In the genomic region with DNA sequence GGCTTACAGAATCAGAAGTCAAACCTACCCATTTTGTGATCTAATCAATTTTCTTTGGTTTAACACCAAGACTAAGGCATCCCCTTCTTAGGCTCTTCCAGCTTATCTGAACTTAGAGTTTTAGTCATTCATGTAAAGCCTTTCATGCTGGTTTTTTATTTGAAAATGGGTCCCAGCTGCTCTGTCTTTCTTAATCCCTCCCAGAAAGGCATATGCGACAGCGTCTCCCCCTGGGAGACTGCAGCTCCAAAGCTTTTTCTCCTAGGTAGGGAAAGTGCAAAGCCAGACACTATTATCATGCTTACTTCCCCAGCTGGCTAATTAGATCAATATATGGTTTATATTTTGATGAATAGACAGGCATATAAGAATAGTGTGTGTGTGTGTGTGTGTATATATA, we compare ENCODE assay signal across 19 cellular contexts.
"Had no signal": no experiment of that assay in that cellular context is flagged by ENCODE, and none has a peak within 500 bp of the region (broad histone marks: within the 10 kb centered on the region; RNA-seq: fewer than 3 reads in every experiment).

No MANE protein-coding gene starts in this region.

- H3K4me1 ChIP-seq: body of pancreas, prostate gland, stomach had no signal

- H3K36me3 Mint-ChIP-seq: activated CD8-positive, alpha-beta memory T cell treated with anti-CD3 and anti-CD28 coated beads, Interleukin-2, amount 10 ng/mL, durations not matched to agents 7 days and 5 days; immature natural killer cell had no signal

- H3K27ac ChIP-seq: body of pancreas, prostate gland, skin epidermis, stomach had no signal

- H3K9me3 ChIP-seq: body of pancreas, prostate gland, stomach had no signal

- H3K4me3 ChIP-seq: body of pancreas, prostate gland, skin epidermis, stomach had no signal

- ATAC-seq: activated CD4-positive, alpha-beta T cell treated with anti-CD3 and anti-CD28 coated beads for 36 hours; activated CD8-positive, alpha-beta memory T cell treated with anti-CD3 and anti-CD28 coated beads, Interleukin-2, amount 10 ng/mL, durations not matched to agents 7 days and 5 days; body of pancreas; left ventricle myocardium superior; right cardiac atrium had no signal

- H3K27me3 ChIP-seq: body of pancreas, stomach had no signal

- H3K27ac Mint-ChIP-seq: activated CD4-positive, alpha-beta memory T cell treated with anti-CD3 and anti-CD28 coated beads, Interleukin-2, amount 10 ng/mL, durations not matched to agents 7 days and 5 days; activated CD4-positive, alpha-beta T cell treated with anti-CD3 and anti-CD28 coated beads for 36 hours; activated CD8-positive, alpha-beta memory T cell treated with anti-CD3 and anti-CD28 coated beads, Interleukin-2, amount 10 ng/mL, durations not matched to agents 7 days and 5 days; activated T-helper 2 cell treated with anti-CD3 and anti-CD28 coated beads, Interferon-gamma antibody, Interleukin-2, Interleukin-4, amounts not matched to agents 10 μg/mL and 5 μg/mL and 100 μg/mL, durations not matched to agents 14 hours and 24 hours and 36 hours; immature natural killer cell had no signal

- H3K36me3 ChIP-seq: prostate gland, stomach had no signal

- H3K4me1 Mint-ChIP-seq: activated CD4-positive, alpha-beta memory T cell treated with anti-CD3 and anti-CD28 coated beads, Interleukin-2, amount 10 ng/mL, durations not matched to agents 7 days and 5 days; activated CD4-positive, alpha-beta T cell treated with anti-CD3 and anti-CD28 coated beads for 36 hours; activated CD8-positive, alpha-beta memory T cell treated with anti-CD3 and anti-CD28 coated beads, Interleukin-2, amount 10 ng/mL, durations not matched to agents 7 days and 5 days; immature natural killer cell had no signal

- H3K9me3 Mint-ChIP-seq: activated CD4-positive, alpha-beta memory T cell treated with anti-CD3 and anti-CD28 coated beads, Interleukin-2, amount 10 ng/mL, durations not matched to agents 7 days and 5 days; activated T-helper 2 cell treated with anti-CD3 and anti-CD28 coated beads, Interferon-gamma antibody, Interleukin-2, Interleukin-4, amounts not matched to agents 10 μg/mL and 5 μg/mL and 100 μg/mL, durations not matched to agents 14 hours and 24 hours and 36 hours had no signal

- DNase-seq: activated CD4-positive, alpha-beta memory T cell treated with anti-CD3 and anti-CD28 coated beads, Interleukin-2, amount 10 ng/mL, durations not matched to agents 7 days and 5 days; activated CD4-positive, alpha-beta T cell treated with anti-CD3 and anti-CD28 coated beads for 36 hours; activated CD8-positive, alpha-beta memory T cell treated with anti-CD3 and anti-CD28 coated beads, Interleukin-2, amount 10 ng/mL, durations not matched to agents 7 days and 5 days; activated naive CD4-positive, alpha-beta T cell treated with Interleukin-2 at 50 U/mL for 16 hours; activated T-cell treated with anti-CD3 and anti-CD28 coated beads, Interleukin-2, amount 50 U/mL, for 1 hour; body of pancreas; erythroblast; foreskin melanocyte; head of caudate nucleus; immature natural killer cell; left ventricle myocardium superior; right cardiac atrium; stimulated activated CD4-positive, alpha-beta T cell treated with anti-CD3 and anti-CD28 coated beads, Interleukin-15, amount 100 ng/mL, for 24 hours; stimulated activated CD4-positive, alpha-beta T cell treated with anti-CD3 and anti-CD28 coated beads, Interleukin-4, amount 100 ng/mL, for 1 hour; stomach; trophoblast cell had no signal

- H3K27me3 Mint-ChIP-seq: activated CD4-positive, alpha-beta memory T cell treated with anti-CD3 and anti-CD28 coated beads, Interleukin-2, amount 10 ng/mL, durations not matched to agents 7 days and 5 days; activated CD4-positive, alpha-beta T cell treated with anti-CD3 and anti-CD28 coated beads for 36 hours; activated CD8-positive, alpha-beta memory T cell treated with anti-CD3 and anti-CD28 coated beads, Interleukin-2, amount 10 ng/mL, durations not matched to agents 7 days and 5 days had no signal

- H3K4me3 Mint-ChIP-seq: activated CD4-positive, alpha-beta memory T cell treated with anti-CD3 and anti-CD28 coated beads, Interleukin-2, amount 10 ng/mL, durations not matched to agents 7 days and 5 days; activated CD4-positive, alpha-beta T cell treated with anti-CD3 and anti-CD28 coated beads for 36 hours; activated CD8-positive, alpha-beta memory T cell treated with anti-CD3 and anti-CD28 coated beads, Interleukin-2, amount 10 ng/mL, durations not matched to agents 7 days and 5 days; immature natural killer cell had no signal
